In the genomic region with DNA sequence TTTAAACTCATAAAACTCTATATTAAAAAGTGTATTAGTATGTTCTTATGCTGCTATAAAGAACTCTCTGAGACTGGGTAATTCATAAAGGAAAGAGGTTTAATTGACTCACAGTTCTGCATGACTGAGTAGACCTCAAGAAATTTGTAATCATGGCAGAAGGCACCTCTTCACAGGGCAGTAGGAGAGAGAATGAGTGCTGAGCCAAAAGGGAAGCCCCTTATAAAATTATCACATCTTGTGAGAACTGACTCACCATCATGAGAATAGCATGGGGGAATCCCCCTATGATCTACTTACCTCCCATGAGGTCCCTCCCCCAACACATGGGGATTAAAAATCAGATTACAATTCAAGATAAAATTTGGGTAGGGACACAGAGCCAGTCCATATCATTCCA, we compare ENCODE assay signal across 8 cellular contexts.
"Had no signal": no experiment of that assay in that cellular context is flagged by ENCODE, and none has a peak within 500 bp of the region (broad histone marks: within the 10 kb centered on the region; RNA-seq: fewer than 3 reads in every experiment).

No MANE protein-coding gene starts in this region.

- H3K9me3 Mint-ChIP-seq: GM23338 had no signal

- DNase-seq: GM23248, GOT3, H7, H9, HCEC 1CT, HFFc6 had no signal

- H3K4me3 Mint-ChIP-seq: GM23338, H9, HFFc6 had no signal

- H3K27ac Mint-ChIP-seq: GM23338, H9, HFFc6 had no signal

- ATAC-seq: GM23338, HCT116 had no signal

- H3K4me1 Mint-ChIP-seq: GM23338, H9 had no signal
